In genomic region chr6:111764238-111765182, GRCh38 we compare ENCODE assay signal across 8 cellular contexts.
DNase-seq lines count a peak whose midpoint lies in the region; ATAC-seq and TF ChIP-seq lines count a peak whose summit lies in the region.

No MANE protein-coding gene starts in this region.

- peak overlapping the region; percentile 20 for H2BK20ac ChIP-seq in IMR-90 (ENCODE audit: low read depth, low read length)

- intact Hi-C loops in IMR-90 (cut with micrococcal nuclease) = no loop called here

- no peak overlapping the region for H3K4me3 Mint-ChIP-seq in nephron progenitor cell

- TF ChIP-seq CTCF in IMR-90 (conservative IDR thresholded peaks at IDR 0.05; ENCODE audit: low read depth, low read length) (no peak), nephron progenitor cell (IDR thresholded peaks at IDR 0.05) (no peak)

- H3K36me3 ChIP-seq in IMR-90 (ENCODE audit: control insufficient read depth, insufficient read depth, low read length) = no peaks in the 10 kb centered on the region

- in situ Hi-C loops in IMR-90 (cut with MboI; ENCODE audit: low sequenced_read_pairs) = no loop called here

- peaks cover 74% of the 10 kb centered on the region for H3K4me1 Mint-ChIP-seq in nephron progenitor cell

- CTCF ChIA-PET in IMR-90 (lab: Yijun Ruan, JAX) = interaction anchor here (1.3 kb wide), 1 partner anchor 10 kb away, joined by 4 read pairs; no protein-coding TSS in a partner anchor

- H3K4me2 ChIP-seq in IMR-90 (ENCODE audit: low read depth, low read length) = no peak overlapping the region

- H2AFZ ChIP-seq in IMR-90 (replicated peaks; ENCODE audit: low read length, poor library complexity) = peak overlapping the region; percentile 2

- DNase-seq in ELF-1 (ENCODE audit: low read depth, low spot score) (peak; percentile 52), IMR-90 (no peak), nephron progenitor cell (peak; percentile 12), NCI-H1436 (lab: John Stamatoyannopoulos, UW) (no peak), D341Med (ENCODE audit: low spot score) (no peak)
- peak; percentile 73 for DNase-seq in activated naive CD4-positive, alpha-beta T cell treated with Interleukin-2 at 50 U/mL for 16 hours

- peak overlapping the region; percentile 30; the same call in 1 of the 2 replicates for H3K18ac ChIP-seq in IMR-90 (ENCODE audit: low read depth, low read length)

- no peak overlapping the region for H3K4me3 ChIP-seq in IMR-90 (ENCODE audit: insufficient read depth, low read depth, low read length)

- H4K20me1 ChIP-seq in IMR-90 (ENCODE audit: insufficient read depth, low read length) = 0 out of 2 replicates have a peak, but pooled peaks cover 3% of the 10 kb centered on the region

- peaks cover 4% of the 10 kb centered on the region for H3K27me3 Mint-ChIP-seq in nephron progenitor cell (ENCODE audit: low read depth, poor library complexity)

- H3K27ac ChIP-seq in IMR-90 (ENCODE audit: insufficient read depth, low read length) = no peak overlapping the region

- 0 out of 3 replicates have a peak overlapping the region, but pooled peaks have one; percentile 7 for H2BK15ac ChIP-seq in IMR-90 (ENCODE audit: low read depth, low read length)

- H3K14ac ChIP-seq in IMR-90 (replicated peaks; ENCODE audit: low read depth, low read length) = peak overlapping the region; percentile 4; the same call in 1 of the 2 replicates

- H4K91ac ChIP-seq in IMR-90 (ENCODE audit: insufficient read depth, low read depth, low read length) = peak overlapping the region; percentile 58; the same call in 1 of the 2 replicates

- H3K79me1 ChIP-seq in IMR-90 (ENCODE audit: low read depth in 1 of 2, low read length in 2 of 2) = peaks cover 17 to 23% of the 10 kb centered on the region in 2 experiments

- H3K36me3 Mint-ChIP-seq in nephron progenitor cell (ENCODE audit: low read depth) = peaks cover 20% of the 10 kb centered on the region

- H2AK9ac ChIP-seq in IMR-90 (replicated peaks; ENCODE audit: low read depth, low read length, poor library complexity) = no peak overlapping the region

- no peak for TF ChIP-seq RAD21 in IMR-90 (IDR thresholded peaks at IDR 0.05; ENCODE audit: low read length)

- peak; percentile 67 for ATAC-seq in GM21515 (IDR thresholded peaks at IDR 0.05; ENCODE audit: unreplicated experiment)
- ATAC-seq in IMR-90 (ENCODE audit: low read depth) = no peak
- ATAC-seq in HG02970 (IDR thresholded peaks at IDR 0.05; ENCODE audit: low FRiP score, unreplicated experiment) = no peak

- peak overlapping the region; percentile 15 for H3K4ac ChIP-seq in IMR-90 (ENCODE audit: low read depth, low read length)

- peak overlapping the region; percentile 12 for H2BK5ac ChIP-seq in IMR-90 (ENCODE audit: low read depth, low read length, poor library complexity, severe bottlenecking)

- 100% methylated on average over 1 of the region's 13 CpGs; no CpG with 5 or more reads in 1 of the 2 experiments for WGBS in IMR-90 (ENCODE audit: extremely low coverage in 2 of 2, insufficient read length in 1 of 2), 2 experiments

- H3K23ac ChIP-seq in IMR-90 (ENCODE audit: low read depth, low read length) = no peak overlapping the region

- H4K5ac ChIP-seq in IMR-90 (ENCODE audit: low read depth, low read length) = no peak overlapping the region

- H3K9me3 ChIP-seq in IMR-90 (ENCODE audit: control insufficient read depth, insufficient read depth, low read length) = no peaks in the 10 kb centered on the region

- peak overlapping the region in 1 of 2 experiments; percentile 30; a peak in 2 of 4 replicates for H4K8ac ChIP-seq in IMR-90 (ENCODE audit: low read depth in 2 of 2, low read length in 2 of 2)

- POLR2A ChIA-PET in IMR-90 (lab: Charles Lee; ENCODE audit: unreplicated experiment) = no interaction called here

- H3K27me3 ChIP-seq in IMR-90 (ENCODE audit: control insufficient read depth, insufficient read depth, low read length) = no peaks in the 10 kb centered on the region

- H3K27ac Mint-ChIP-seq in nephron progenitor cell = peak overlapping the region; percentile 4

- H2BK120ac ChIP-seq in IMR-90 (ENCODE audit: low read depth, low read length) = peak overlapping the region; percentile 36; the same call in 1 of the 2 replicates

- dilution Hi-C loops in IMR-90 (cut with HindIII; ENCODE audit: low sequenced_read_pairs, unreplicated experiment) = no loop called here

- no TSS peak for BruUV-seq in IMR-90 (replicated peaks; lab: Mats Ljungman, UMichigan)

- no peak overlapping the region for H3K9ac ChIP-seq in IMR-90 (ENCODE audit: low read depth, low read length)

- no peak overlapping the region; the same call in 1 of the 2 replicates for H2AK5ac ChIP-seq in IMR-90 (ENCODE audit: low read depth, low read length)

- H3K4me1 ChIP-seq in IMR-90 (ENCODE audit: control insufficient read depth, insufficient read depth, low read length) = peaks cover 33% of the 10 kb centered on the region

- no peaks in the 10 kb centered on the region for H3K9me1 ChIP-seq in IMR-90 (ENCODE audit: insufficient read depth, low read length)

- H3K9me3 Mint-ChIP-seq in nephron progenitor cell = no peaks in the 10 kb centered on the region

- TF ChIP-seq POLR2A in IMR-90 (IDR thresholded peaks at IDR 0.05; ENCODE audit: low read depth, low read length) = no peak

- H3K56ac ChIP-seq in IMR-90 (ENCODE audit: extremely low read depth, insufficient read depth, low read length) = no peak overlapping the region

TF ChIP-seq in IMR-90, 13 proteins besides CTCF, POLR2A, EP300 and RAD21:
- no peak for TF ChIP-seq MAZ (IDR thresholded peaks at IDR 0.05; ENCODE audit: borderline replicate concordance, low read depth, low read length)
- TF ChIP-seq ELK1 (IDR thresholded peaks at IDR 0.05; ENCODE audit: borderline replicate concordance, low read depth, low read length) = no peak
- TF ChIP-seq USF2 (IDR thresholded peaks at IDR 0.05; ENCODE audit: low read depth, low read length) = no peak
- no peak for TF ChIP-seq RFX5 (IDR thresholded peaks at IDR 0.05; ENCODE audit: low read depth, low read length)
- TF ChIP-seq NFE2L2 (IDR thresholded peaks at IDR 0.05; ENCODE audit: low read depth, low read length) = no peak
- TF ChIP-seq CEBPB (IDR thresholded peaks at IDR 0.05; ENCODE audit: low read depth, low read length) = no peak
- no peak for TF ChIP-seq MAFK (IDR thresholded peaks at IDR 0.05; ENCODE audit: low read depth, low read length)
- TF ChIP-seq FOS (IDR thresholded peaks at IDR 0.05; ENCODE audit: low read depth, low read length) = no peak
- TF ChIP-seq BHLHE40 (IDR thresholded peaks at IDR 0.05; ENCODE audit: low read depth, low read length) = no peak
- TF ChIP-seq SMC3 (IDR thresholded peaks at IDR 0.05; ENCODE audit: low read depth, low read length) = no peak
- no peak for TF ChIP-seq RCOR1 (IDR thresholded peaks at IDR 0.05; ENCODE audit: insufficient replicate concordance, low read length)
- TF ChIP-seq CHD1 (IDR thresholded peaks at IDR 0.05; ENCODE audit: low read depth, low read length) = no peak
- no peak for TF ChIP-seq MXI1 (IDR thresholded peaks at IDR 0.05; ENCODE audit: borderline replicate concordance, low read depth, low read length)
TF ChIP-seq in IMR-90: peak in this region for 0.

Comparison
In these comparisons a context has a peak if more than half of its experiments do, and no peak if none do; other contexts are left out.
1. DNase-seq: peak in ELF-1 (single experiment), activated naive CD4-positive, alpha-beta T cell treated with Interleukin-2 at 50 U/mL for 16 hours (single experiment) and nephron progenitor cell (single experiment); none in IMR-90 (single experiment), NCI-H1436 (single experiment) and D341Med (single experiment).